In the genomic region with DNA sequence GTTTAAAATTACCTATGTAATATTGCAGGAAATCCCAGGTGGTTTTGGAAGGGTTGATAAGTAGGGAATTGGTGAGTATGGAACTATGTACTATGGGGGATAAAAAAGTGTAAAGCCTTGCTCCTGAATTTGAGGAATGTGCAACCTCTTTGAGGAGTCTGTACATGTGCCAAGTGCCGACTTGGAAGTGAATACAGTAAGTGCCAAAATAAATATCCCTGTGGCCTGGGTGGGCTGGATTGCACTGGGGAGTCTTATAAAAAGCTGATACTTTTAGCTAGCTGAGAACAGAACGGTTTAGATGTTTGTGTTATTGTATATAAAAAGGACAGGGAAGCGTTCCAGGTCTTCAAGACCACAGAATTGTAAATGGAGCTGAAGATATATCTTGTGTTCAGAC, we compare ENCODE assay signal across 26 cellular contexts.
"Had no signal": no experiment of that assay in that cellular context is flagged by ENCODE, and none has a peak within 500 bp of the region (broad histone marks: within the 10 kb centered on the region; RNA-seq: fewer than 3 reads in every experiment).

No MANE protein-coding gene starts in this region.

- H3K9me3 ChIP-seq: gastrocnemius medialis, mucosa of descending colon, prostate gland, sigmoid colon, thoracic aorta, transverse colon, upper lobe of right lung, vagina had no signal

- H3K4me3 ChIP-seq: dorsolateral prefrontal cortex, gastrocnemius medialis, lung, mucosa of descending colon, neural progenitor cell, prostate gland, sigmoid colon, thoracic aorta, transverse colon, upper lobe of right lung, vagina had no signal

- H3K27me3 Mint-ChIP-seq: memory B cell; naive B cell; natural killer cell treated with Interleukin-12 subunit alpha and Interleukin-12 subunit beta and Interleukin-15 and Interleukin-18, amount 100 ng/mL, for 72 hours; stimulated activated memory B cell treated with anti-CD40 and anti-IgM and Interleukin-4, amounts not matched to agents 10 μg/mL and 1 μg/mL and 100 μg/mL, for 72 hours; stimulated activated naive CD8-positive, alpha-beta T cell treated with anti-CD3 and anti-CD28 coated beads, Interleukin-15, Interleukin-2, amounts not matched to agents 100 ng/mL and 50 ng/mL, for 24 hours had no signal

- FAIRE-seq: colon, keratinocyte had no signal

- H3K4me1 ChIP-seq: gastrocnemius medialis, neural progenitor cell, prostate gland, sigmoid colon, transverse colon, upper lobe of right lung, vagina had no signal

- H3K9me3 Mint-ChIP-seq: endodermal cell, neural progenitor cell had no signal

- H3K4me1 Mint-ChIP-seq: endodermal cell; memory B cell; naive B cell; stimulated activated memory B cell treated with anti-CD40 and anti-IgM and Interleukin-4, amounts not matched to agents 10 μg/mL and 1 μg/mL and 100 μg/mL, for 72 hours had no signal

- H3K27ac ChIP-seq: dorsolateral prefrontal cortex, epithelial cell of prostate, gastrocnemius medialis, neural progenitor cell, prostate gland, sigmoid colon, thoracic aorta, transverse colon, upper lobe of right lung, vagina had no signal

- H3K36me3 Mint-ChIP-seq: memory B cell; naive B cell; natural killer cell treated with Interleukin-12 subunit alpha and Interleukin-12 subunit beta and Interleukin-15 and Interleukin-18, amount 100 ng/mL, for 72 hours; neural progenitor cell; stimulated activated memory B cell treated with anti-CD40 and anti-IgM and Interleukin-4, amounts not matched to agents 10 μg/mL and 1 μg/mL and 100 μg/mL, for 72 hours had no signal

- DNase-seq: dorsolateral prefrontal cortex; effector CD8-positive, alpha-beta T cell; endodermal cell; foreskin fibroblast; gastrocnemius medialis; head of caudate nucleus; mucosa of descending colon; naive B cell; right cardiac atrium; sigmoid colon; stimulated activated CD4-positive, alpha-beta T cell treated with anti-CD3 and anti-CD28 coated beads, Interleukin-2, amount 100 ng/mL, for 24 hours; stimulated activated CD4-positive, alpha-beta T cell treated with anti-CD3 and anti-CD28 coated beads, Interleukin-4, amount 100 ng/mL, for 4 hours; transverse colon; upper lobe of right lung had no signal

- H3K36me3 ChIP-seq: gastrocnemius medialis, neural progenitor cell, prostate gland, sigmoid colon, thoracic aorta, transverse colon, upper lobe of right lung, vagina had no signal

- H3K4me3 Mint-ChIP-seq: endodermal cell; memory B cell; naive B cell; natural killer cell treated with Interleukin-12 subunit alpha and Interleukin-12 subunit beta and Interleukin-15 and Interleukin-18, amount 100 ng/mL, for 72 hours; neural progenitor cell; stimulated activated memory B cell treated with anti-CD40 and anti-IgM and Interleukin-4, amounts not matched to agents 10 μg/mL and 1 μg/mL and 100 μg/mL, for 72 hours; stimulated activated naive CD8-positive, alpha-beta T cell treated with anti-CD3 and anti-CD28 coated beads, Interleukin-15, Interleukin-2, amounts not matched to agents 100 ng/mL and 50 ng/mL, for 24 hours had no signal

- H3K27ac Mint-ChIP-seq: endodermal cell; memory B cell; naive B cell; natural killer cell treated with Interleukin-12 subunit alpha and Interleukin-12 subunit beta and Interleukin-15 and Interleukin-18, amount 100 ng/mL, for 72 hours; neural progenitor cell; stimulated activated memory B cell treated with anti-CD40 and anti-IgM and Interleukin-4, amounts not matched to agents 10 μg/mL and 1 μg/mL and 100 μg/mL, for 72 hours; stimulated activated naive CD8-positive, alpha-beta T cell treated with anti-CD3 and anti-CD28 coated beads, Interleukin-15, Interleukin-2, amounts not matched to agents 100 ng/mL and 50 ng/mL, for 24 hours had no signal

- H3K27me3 ChIP-seq: dorsolateral prefrontal cortex, gastrocnemius medialis, neural progenitor cell, sigmoid colon, transverse colon, upper lobe of right lung, vagina had no signal
